In genomic region chr22:31945478-31945815, GRCh38 we compare ENCODE assay signal across 8 cellular contexts. TPM values are rescaled to one million over a fixed set of nuclear protein-coding genes. Genes with fewer than 3 reads are reported as not detected.
DNase-seq lines count a peak whose midpoint lies in the region; ATAC-seq, FAIRE-seq and TF ChIP-seq lines count a peak whose summit lies in the region.

No MANE protein-coding gene starts in this region.

- DNase-seq in MM.1S (no peak), endothelial cell of umbilical vein (ENCODE audit: low read depth, low spot score) (no peak), pancreas (no peak), Kasumi-1 (lab: John Stamatoyannopoulos, UW) (no peak), SW480 (ENCODE audit: low spot score) (no peak), NCI-H1105 (lab: John Stamatoyannopoulos, UW) (no peak)

- POLR2A ChIA-PET in endothelial cell of umbilical vein (lab: Charles Lee) = no interaction called here

- no TSS peak for BruUV-seq in endothelial cell of umbilical vein (replicated peaks; lab: Mats Ljungman, UMichigan)

- CTCF ChIA-PET in endothelial cell of umbilical vein (lab: Charles Lee) = interaction anchor here (1.0 to 4.5 kb wide), 5 partner anchors 22 to 280 kb away, joined by 3 to 26 read pairs (median 17); no protein-coding TSS in a partner anchor

- FAIRE-seq in endothelial cell of umbilical vein (lab: Jason Lieb, UNC) (no peak), pancreas (lab: Jason Lieb, UNC) (no peak)

- peaks cover 64% of the 10 kb centered on the region for H3K79me2 ChIP-seq in DOHH2 (ENCODE audit: control insufficient read depth, low read length)
- H3K79me2 ChIP-seq in MM.1S (ENCODE audit: low read length) = peaks cover 57% of the 10 kb centered on the region
- peaks cover 58% of the 10 kb centered on the region for H3K79me2 ChIP-seq in endothelial cell of umbilical vein (ENCODE audit: control insufficient read depth, insufficient read depth, low read length)

- H3K4me1 ChIP-seq in DOHH2 (ENCODE audit: control insufficient read depth, low read length) = peaks cover 39% of the 10 kb centered on the region
- peaks cover 14% of the 10 kb centered on the region for H3K4me1 ChIP-seq in MM.1S (ENCODE audit: low read length)
- peaks cover 24% of the 10 kb centered on the region for H3K4me1 ChIP-seq in endothelial cell of umbilical vein (ENCODE audit: control insufficient read depth, extremely low read depth, insufficient read depth, low read length)
- H3K4me1 ChIP-seq in pancreas = peaks cover 11 to 21% (median 17%) of the 10 kb centered on the region in 3 donors

- H3K27ac ChIP-seq in DOHH2 (ENCODE audit: low read depth, low read length) = peak overlapping the region; percentile 69
- peak overlapping the region; percentile 56; the same call in 1 of the 2 replicates for H3K27ac ChIP-seq in MM.1S (ENCODE audit: low read length)
- H3K27ac ChIP-seq in endothelial cell of umbilical vein (ENCODE audit: insufficient read depth, low read depth, low read length) = peak overlapping the region; percentile 74
- peak overlapping the region; percentile 83 to 94 (median 91) for H3K27ac ChIP-seq in pancreas

- H3K27me3 ChIP-seq in DOHH2 (ENCODE audit: control insufficient read depth, low read length) (no peaks in the 10 kb centered on the region), MM.1S (replicated peaks; ENCODE audit: insufficient read depth, low read length) (no peaks in the 10 kb centered on the region), endothelial cell of umbilical vein (ENCODE audit: control insufficient read depth in 2 of 2, insufficient read depth in 2 of 2, low read length in 2 of 2) (no peaks in the 10 kb centered on the region), pancreas (no peaks in the 10 kb centered on the region)

- H3K4me3 ChIP-seq in DOHH2 (ENCODE audit: low read length) (peak overlapping the region; percentile 99), MM.1S (ENCODE audit: low read length) (peak overlapping the region; percentile 82), endothelial cell of umbilical vein (replicated peaks in 1 of 3; ENCODE audit: insufficient read depth in 1 of 3, low read depth in 1 of 3, low read length in 3 of 3) (peak overlapping the region; percentile 94 to 100 (median 96)), pancreas (peak overlapping the region; percentile 83 to 97 (median 89))

- TF ChIP-seq CTCF in DOHH2 (IDR thresholded peaks at IDR 0.05; ENCODE audit: low read depth, low read length, poor library complexity, severe bottlenecking) (no peak), MM.1S (IDR thresholded peaks at IDR 0.05; ENCODE audit: low read length) (no peak), endothelial cell of umbilical vein (IDR thresholded peaks at IDR 0.05; ENCODE audit: extremely low read depth in 1 of 2, insufficient read depth in 1 of 2, low read depth in 1 of 2, low read length in 2 of 2) (no peak), pancreas (IDR thresholded peaks at IDR 0.05) (no peak)

- no peaks in the 10 kb centered on the region for H3K9me2 ChIP-seq in DOHH2 (replicated peaks; ENCODE audit: control insufficient read depth, low read length)
- no peaks in the 10 kb centered on the region for H3K9me2 ChIP-seq in MM.1S (replicated peaks; ENCODE audit: insufficient read depth, low read length)

- H3K9me3 ChIP-seq in DOHH2 (ENCODE audit: control insufficient read depth, insufficient read depth, low read length) (no peaks in the 10 kb centered on the region), MM.1S (replicated peaks; ENCODE audit: insufficient read depth, low read length) (no peaks in the 10 kb centered on the region), endothelial cell of umbilical vein (replicated peaks; ENCODE audit: control insufficient read depth, insufficient read depth, low read length) (no peaks in the 10 kb centered on the region), pancreas (no peaks in the 10 kb centered on the region)

- H3K9ac ChIP-seq in MM.1S (ENCODE audit: low read length) = peak overlapping the region; percentile 85
- peak overlapping the region; percentile 91 for H3K9ac ChIP-seq in endothelial cell of umbilical vein (replicated peaks; ENCODE audit: extremely low read depth, insufficient read depth, low read length)

- H2AFZ ChIP-seq in MM.1S (ENCODE audit: low read length) = peak overlapping the region; percentile 46
- H2AFZ ChIP-seq in endothelial cell of umbilical vein (ENCODE audit: low read depth, low read length) = no peak overlapping the region

- H3K36me3 ChIP-seq in DOHH2 (ENCODE audit: control insufficient read depth, low read length) = peaks cover 55% of the 10 kb centered on the region
- H3K36me3 ChIP-seq in MM.1S (replicated peaks; ENCODE audit: insufficient read depth, low read length) = peaks cover 5% of the 10 kb centered on the region; the same call in 1 of the 2 replicates
- peaks cover 0 to 4% of the 10 kb centered on the region in 2 experiments for H3K36me3 ChIP-seq in endothelial cell of umbilical vein (ENCODE audit: control insufficient read depth in 2 of 2, extremely low read depth in 1 of 2, insufficient read depth in 2 of 2, low read length in 2 of 2)
- no peaks in the 10 kb centered on the region for H3K36me3 ChIP-seq in pancreas

- TF ChIP-seq POLR2A in endothelial cell of umbilical vein (IDR thresholded peaks at IDR 0.05; ENCODE audit: low read depth, low read length) = no peak

- WGBS in pancreas, 2 donors = 2% methylated on average over 12 of the region's 12 CpGs

- peaks cover 18% of the 10 kb centered on the region for H4K20me1 ChIP-seq in DOHH2 (ENCODE audit: control insufficient read depth, insufficient read depth, low read depth, low read length)
- peaks cover 7% of the 10 kb centered on the region for H4K20me1 ChIP-seq in MM.1S (ENCODE audit: insufficient read depth, low read length)
- no peaks in the 10 kb centered on the region for H4K20me1 ChIP-seq in endothelial cell of umbilical vein (replicated peaks; ENCODE audit: control insufficient read depth, extremely low read depth, insufficient read depth, low read length)

- H3F3A ChIP-seq in DOHH2 (ENCODE audit: control insufficient read depth, insufficient read depth) (peaks cover 12% of the 10 kb centered on the region), MM.1S (ENCODE audit: insufficient read depth, low read length) (peaks cover 9% of the 10 kb centered on the region)

- H3K4me2 ChIP-seq in DOHH2 (ENCODE audit: low read length) (peak overlapping the region; percentile 91), MM.1S (ENCODE audit: low read depth, low read length) (peak overlapping the region; percentile 65), endothelial cell of umbilical vein (ENCODE audit: insufficient read depth, low read length) (peak overlapping the region; percentile 96)

- intact Hi-C loops in endothelial cell of umbilical vein (cut with micrococcal nuclease) = loop anchor here (2.0 to 5.0 kb wide), 2 partner anchors 25 to 118 kb away; no protein-coding TSS in a partner anchor
- intact Hi-C loops in pancreas (cut with DNase I) = no loop called here

- H3K9me1 ChIP-seq in endothelial cell of umbilical vein (replicated peaks; ENCODE audit: control insufficient read depth, extremely low read depth, insufficient read depth, low read length) = no peaks in the 10 kb centered on the region

- no peak for ATAC-seq in pancreas
- no peak for ATAC-seq in GM18909 (IDR thresholded peaks at IDR 0.05; ENCODE audit: poor library complexity, unreplicated experiment)

- dilution Hi-C loops in endothelial cell of umbilical vein (cut with MboI; ENCODE audit: extremely low pct_ligation_motif_present, low sequenced_read_pairs) = no loop called here

TF ChIP-seq in endothelial cell of umbilical vein, 7 proteins besides CTCF, POLR2A, EP300 and RAD21:
- TF ChIP-seq MYC (IDR thresholded peaks at IDR 0.05; ENCODE audit: low read depth, low read length) (no peak), JUN (IDR thresholded peaks at IDR 0.05; ENCODE audit: borderline replicate concordance, insufficient read depth, insufficient read length, low read depth) (no peak), EZH2 (IDR thresholded peaks at IDR 0.05; ENCODE audit: borderline replicate concordance, low read depth, low read length, severe bottlenecking) (no peak), GATA2 (IDR thresholded peaks at IDR 0.05; ENCODE audit: insufficient read depth, insufficient read length, low read depth, low read length) (no peak), POLR2AphosphoS5 (IDR thresholded peaks at IDR 0.05; ENCODE audit: insufficient read depth, low read depth, low read length) (no peak), FOS (IDR thresholded peaks at IDR 0.05; ENCODE audit: borderline replicate concordance, insufficient read depth, low read length) (no peak)
- TF ChIP-seq, protein P1, sequence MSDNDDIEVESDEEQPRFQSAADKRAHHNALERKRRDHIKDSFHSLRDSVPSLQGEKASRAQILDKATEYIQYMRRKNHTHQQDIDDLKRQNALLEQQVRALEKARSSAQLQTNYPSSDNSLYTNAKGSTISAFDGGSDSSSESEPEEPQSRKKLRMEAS (IDR thresholded peaks at IDR 0.05; ENCODE audit: insufficient read depth, insufficient read length) = no peak

RNA-seq across cellular contexts. Expression of gene YWHAH, which starts 1.1 kb away (rescaled TPM):
- total RNA-seq in endothelial cell of umbilical vein = 170 and 182 TPM in 2 replicates
- polyA plus RNA-seq in endothelial cell of umbilical vein = 72.2 and 73.6 TPM in 2 replicates
- 117 and 139 TPM in 2 replicates for polyA plus RNA-seq in endothelial cell of umbilical vein (2011; cell fraction: cytosol; rRNA removed)
- 52.4 and 59.2 TPM in 2 replicates for polyA plus RNA-seq in endothelial cell of umbilical vein (2011; cell fraction: nucleus; rRNA removed)
- polyA plus RNA-seq in endothelial cell of umbilical vein (2012) = 121 and 190 TPM in 2 replicates
- polyA minus RNA-seq in endothelial cell of umbilical vein = 41.5 and 43.3 TPM in 2 replicates
- polyA minus RNA-seq in endothelial cell of umbilical vein (2011; cell fraction: cytosol; rRNA and poly(A)+ RNA removed) = 26.1 TPM
- 14.1 and 20.4 TPM in 2 replicates for polyA minus RNA-seq in endothelial cell of umbilical vein (2011; cell fraction: nucleus; rRNA and poly(A)+ RNA removed)
- total RNA-seq in pancreas = 100 to 1,000 TPM in 1 of 6 donors, 10 to 100 TPM in 5; 40.2 to 106 (median 48.0) TPM
- polyA plus RNA-seq in pancreas = 10 to 100 TPM; 41.3 to 62.2 TPM
